Comparison of ENCODE assay signal across 11 cellular contexts in genomic region chr2:4673025-4673489, GRCh38.
DNase-seq lines count a peak whose midpoint lies in the region; ATAC-seq and TF ChIP-seq lines count a peak whose summit lies in the region.
"Had no signal": no experiment of that assay in that cellular context is flagged by ENCODE, and none has a peak within 500 bp of the region (broad histone marks: within the 10 kb centered on the region; RNA-seq: fewer than 3 reads in every experiment).

No MANE protein-coding gene starts in this region.

- H3K9me3 Mint-ChIP-seq in activated naive CD8-positive, alpha-beta T cell treated with anti-CD3 and anti-CD28 coated beads, Interleukin-2, amount 10 ng/mL, durations not matched to agents 7 days and 5 days: peaks cover 5% of the 10 kb centered on the region
- peaks cover 7% of the 10 kb centered on the region for H3K9me3 Mint-ChIP-seq in activated naive CD8-positive, alpha-beta T cell treated with anti-CD3 and anti-CD28 coated beads for 36 hours
- H3K9me3 Mint-ChIP-seq in T-cell (peaks cover 4 to 7% (median 5%) of the 10 kb centered on the region in 3 donors), endodermal cell (no peaks in the 10 kb centered on the region)

- POLR2A ChIA-PET in activated naive CD8-positive, alpha-beta T cell treated with anti-CD3 and anti-CD28 coated beads, Interleukin-2, amount 10 ng/mL, durations not matched to agents 7 days and 5 days (lab: Charles Lee): no interaction called here
- POLR2A ChIA-PET in T-cell (lab: Charles Lee): no interaction called here

- no peak overlapping the region for H3K9ac ChIP-seq in endodermal cell (ENCODE audit: extremely low read depth, low read length, poor library complexity, severe bottlenecking)

- no peak for TF ChIP-seq CTCF in endodermal cell (conservative IDR thresholded peaks at IDR 0.05)

- no peak overlapping the region for H3K27ac ChIP-seq in endodermal cell (ENCODE audit: low read depth, low read length)

- H3K36me3 Mint-ChIP-seq in activated naive CD8-positive, alpha-beta T cell treated with anti-CD3 and anti-CD28 coated beads, Interleukin-2, amount 10 ng/mL, durations not matched to agents 7 days and 5 days: no peaks in the 10 kb centered on the region
- no peaks in the 10 kb centered on the region for H3K36me3 Mint-ChIP-seq in activated naive CD8-positive, alpha-beta T cell treated with anti-CD3 and anti-CD28 coated beads for 36 hours
- H3K36me3 Mint-ChIP-seq in T-cell: no peaks in the 10 kb centered on the region
- no peaks in the 10 kb centered on the region for H3K36me3 Mint-ChIP-seq in endodermal cell (ENCODE audit: low read depth)

- H3K27ac Mint-ChIP-seq in activated naive CD8-positive, alpha-beta T cell treated with anti-CD3 and anti-CD28 coated beads, Interleukin-2, amount 10 ng/mL, durations not matched to agents 7 days and 5 days: peak overlapping the region; percentile 51
- no peak overlapping the region for H3K27ac Mint-ChIP-seq in activated naive CD8-positive, alpha-beta T cell treated with anti-CD3 and anti-CD28 coated beads for 36 hours
- no peak overlapping the region for H3K27ac Mint-ChIP-seq in T-cell
- no peak overlapping the region for H3K27ac Mint-ChIP-seq in endodermal cell
- H3K27ac Mint-ChIP-seq: B cell had no signal

- no peaks in the 10 kb centered on the region for H3K4me1 ChIP-seq in endodermal cell (ENCODE audit: control insufficient read depth, insufficient read depth, low read length)

- no peaks in the 10 kb centered on the region for H3K27me3 ChIP-seq in endodermal cell (ENCODE audit: control insufficient read depth, insufficient read depth, low read length, poor library complexity, severe bottlenecking)

- H3K9me3 ChIP-seq in endodermal cell (ENCODE audit: control insufficient read depth, low read length): no peaks in the 10 kb centered on the region

- no peaks in the 10 kb centered on the region for H3K36me3 ChIP-seq in endodermal cell (ENCODE audit: control insufficient read depth, insufficient read depth, low read length)

- CTCF ChIA-PET in T-cell (lab: Charles Lee): interaction anchor here in 1 of 2 donors (0.6 kb wide), 1 partner anchor 28 kb away, joined by 3 read pairs; no protein-coding TSS in a partner anchor

- no peak for ATAC-seq in activated naive CD8-positive, alpha-beta T cell treated with anti-CD3 and anti-CD28 coated beads, Interleukin-2, amount 10 ng/mL, durations not matched to agents 7 days and 5 days (ENCODE audit: low read depth)
- ATAC-seq in T-cell (replicated peaks in 1 of 4): no peak
- no peak for ATAC-seq in GM21515 (IDR thresholded peaks at IDR 0.05; ENCODE audit: unreplicated experiment)

- no peaks in the 10 kb centered on the region for H3K4me1 Mint-ChIP-seq in activated naive CD8-positive, alpha-beta T cell treated with anti-CD3 and anti-CD28 coated beads, Interleukin-2, amount 10 ng/mL, durations not matched to agents 7 days and 5 days
- H3K4me1 Mint-ChIP-seq in activated naive CD8-positive, alpha-beta T cell treated with anti-CD3 and anti-CD28 coated beads for 36 hours: peaks cover 3% of the 10 kb centered on the region
- H3K4me1 Mint-ChIP-seq in T-cell (peaks cover 0 to 10% (median 8%) of the 10 kb centered on the region in 3 donors), endodermal cell (no peaks in the 10 kb centered on the region)

- H3K27me3 Mint-ChIP-seq in activated naive CD8-positive, alpha-beta T cell treated with anti-CD3 and anti-CD28 coated beads, Interleukin-2, amount 10 ng/mL, durations not matched to agents 7 days and 5 days: no peaks in the 10 kb centered on the region
- no peaks in the 10 kb centered on the region for H3K27me3 Mint-ChIP-seq in activated naive CD8-positive, alpha-beta T cell treated with anti-CD3 and anti-CD28 coated beads for 36 hours
- no peaks in the 10 kb centered on the region for H3K27me3 Mint-ChIP-seq in T-cell
- H3K27me3 Mint-ChIP-seq in endodermal cell (ENCODE audit: insufficient read depth): no peaks in the 10 kb centered on the region
- H3K27me3 Mint-ChIP-seq: B cell had no signal

- peak overlapping the region; percentile 28 for H3K4me3 Mint-ChIP-seq in activated naive CD8-positive, alpha-beta T cell treated with anti-CD3 and anti-CD28 coated beads, Interleukin-2, amount 10 ng/mL, durations not matched to agents 7 days and 5 days
- no peak overlapping the region for H3K4me3 Mint-ChIP-seq in activated naive CD8-positive, alpha-beta T cell treated with anti-CD3 and anti-CD28 coated beads for 36 hours
- H3K4me3 Mint-ChIP-seq in T-cell (peak overlapping the region in 2 of 3 donors; percentile 51 to 59), endodermal cell (no peak overlapping the region)
- H3K4me3 Mint-ChIP-seq: B cell had no signal

- no peak for DNase-seq in activated naive CD8-positive, alpha-beta T cell treated with anti-CD3 and anti-CD28 coated beads, Interleukin-2, amount 10 ng/mL, durations not matched to agents 7 days and 5 days
- no peak for DNase-seq in activated naive CD8-positive, alpha-beta T cell treated with anti-CD3 and anti-CD28 coated beads for 36 hours
- DNase-seq in NCI-H2107 (lab: John Stamatoyannopoulos, UW) (peak; percentile 38), T-cell (no peak), stromal cell of bone marrow (ENCODE audit: low read depth) (peak; percentile 15), GM19240 (ENCODE audit: insufficient read length, low spot score) (no peak), endodermal cell (no peak)
- DNase-seq: activated CD4-positive, alpha-beta T cell treated with anti-CD3 and anti-CD28 coated beads for 4 hours; MM.1S had no signal

- H3K4me3 ChIP-seq in endodermal cell (ENCODE audit: low read length): no peak overlapping the region

- 95 to 96% methylated on average over 7 to 13 of the region's 13 CpGs for WGBS in endodermal cell (ENCODE audit: insufficient coverage in 1 of 2, insufficient read length in 1 of 2), 2 experiments

Comparison
In these comparisons a context has a peak if more than half of its experiments do, and no peak if none do; other contexts are left out.
1. H3K4me3 Mint-ChIP-seq: peak in activated naive CD8-positive, alpha-beta T cell treated with anti-CD3 and anti-CD28 coated beads, Interleukin-2, amount 10 ng/mL, durations not matched to agents 7 days and 5 days (single experiment) and T-cell (2 of 3); none in activated naive CD8-positive, alpha-beta T cell treated with anti-CD3 and anti-CD28 coated beads for 36 hours (single experiment) and endodermal cell (single experiment).
2. DNase-seq: peak in NCI-H2107 (single experiment) and stromal cell of bone marrow (single experiment); none in activated naive CD8-positive, alpha-beta T cell treated with anti-CD3 and anti-CD28 coated beads, Interleukin-2, amount 10 ng/mL, durations not matched to agents 7 days and 5 days (single experiment), activated naive CD8-positive, alpha-beta T cell treated with anti-CD3 and anti-CD28 coated beads for 36 hours (single experiment), T-cell (0 of 34), GM19240 (single experiment) and endodermal cell (single experiment).